26 cellular contexts compared by ENCODE assay signal in genomic region chr10:81348003-81348402, GRCh38.
"Had no signal": no experiment of that assay in that cellular context is flagged by ENCODE, and none has a peak within 500 bp of the region (broad histone marks: within the 10 kb centered on the region; RNA-seq: fewer than 3 reads in every experiment).

No MANE protein-coding gene starts in this region.

- H3K4me3 Mint-ChIP-seq: activated naive CD8-positive, alpha-beta T cell; activated T-cell treated with anti-CD3 and anti-CD28 coated beads, Interleukin-2, amount 50 U/mL, for 24 hours; activated T-helper 17 cell treated with anti-CD3 and anti-CD28 coated beads, Interleukin-2, amount 50 U/mL, for 72 hours; natural killer cell; WTC11 had no signal

- H3K27me3 ChIP-seq: adrenal gland, ascending aorta, brain microvascular endothelial cell, esophagus squamous epithelium, gastroesophageal sphincter, ovary, spleen, testis, vagina had no signal

- H3K9me3 ChIP-seq: adrenal gland, ascending aorta, esophagus squamous epithelium, gastroesophageal sphincter, ovary, prostate gland, testis, vagina had no signal

- ATAC-seq: activated T-helper 17 cell treated with anti-CD3 and anti-CD28 coated beads, Interleukin-2, amount 50 U/mL, for 72 hours; gastroesophageal sphincter; left colon; natural killer cell; WTC11 had no signal

- H3K27ac Mint-ChIP-seq: activated naive CD8-positive, alpha-beta T cell; activated T-cell treated with anti-CD3 and anti-CD28 coated beads, Interleukin-2, amount 50 U/mL, for 24 hours; activated T-helper 17 cell treated with anti-CD3 and anti-CD28 coated beads, Interleukin-2, amount 50 U/mL, for 72 hours; natural killer cell; WTC11 had no signal

- H3K36me3 ChIP-seq: adrenal gland, ascending aorta, brain microvascular endothelial cell, esophagus squamous epithelium, gastroesophageal sphincter, ovary, prostate gland, spleen, vagina had no signal

- H3K9me3 Mint-ChIP-seq: activated T-helper 17 cell treated with anti-CD3 and anti-CD28 coated beads, Interleukin-2, amount 50 U/mL, for 72 hours had no signal

- H3K27me3 Mint-ChIP-seq: activated naive CD8-positive, alpha-beta T cell; activated T-cell treated with anti-CD3 and anti-CD28 coated beads, Interleukin-2, amount 50 U/mL, for 24 hours; activated T-helper 17 cell treated with anti-CD3 and anti-CD28 coated beads, Interleukin-2, amount 50 U/mL, for 72 hours had no signal

- DNase-seq: activated CD8-positive, alpha-beta memory T cell treated with anti-CD3 and anti-CD28 coated beads for 24 hours; activated CD8-positive, alpha-beta memory T cell treated with anti-CD3 and anti-CD28 coated beads, Interleukin-2, amount 50 U/mL, for 4 hours; activated T-cell treated with anti-CD3 and anti-CD28 coated beads, Interleukin-2, amount 50 U/mL, for 24 hours; adrenal gland; brain microvascular endothelial cell; caudate nucleus; effector memory CD4-positive, alpha-beta T cell; esophagus squamous epithelium; head of caudate nucleus; left colon; natural killer cell; ovary; spleen; stimulated activated CD4-positive, alpha-beta T cell treated with anti-CD3 and anti-CD28 coated beads, Interleukin-4, amount 100 ng/mL, for 1 hour; stimulated activated naive CD4-positive, alpha-beta T cell; T-helper 9 cell; testis; trophoblast cell had no signal

- H3K36me3 Mint-ChIP-seq: activated naive CD8-positive, alpha-beta T cell; natural killer cell had no signal

- H3K4me1 Mint-ChIP-seq: activated T-helper 17 cell treated with anti-CD3 and anti-CD28 coated beads, Interleukin-2, amount 50 U/mL, for 72 hours; natural killer cell; WTC11 had no signal

- H3K4me1 ChIP-seq: adrenal gland, ascending aorta, esophagus squamous epithelium, gastroesophageal sphincter, prostate gland, spleen, testis, vagina had no signal

- H3K4me3 ChIP-seq: adrenal gland, ascending aorta, esophagus squamous epithelium, gastroesophageal sphincter, lung, ovary, prostate gland, spleen, testis, vagina had no signal

- H3K27ac ChIP-seq: adrenal gland, ascending aorta, brain microvascular endothelial cell, esophagus squamous epithelium, gastroesophageal sphincter, ovary, prostate gland, spleen, testis, vagina had no signal
